ENCODE assay signal across 19 cellular contexts in the genomic region with DNA sequence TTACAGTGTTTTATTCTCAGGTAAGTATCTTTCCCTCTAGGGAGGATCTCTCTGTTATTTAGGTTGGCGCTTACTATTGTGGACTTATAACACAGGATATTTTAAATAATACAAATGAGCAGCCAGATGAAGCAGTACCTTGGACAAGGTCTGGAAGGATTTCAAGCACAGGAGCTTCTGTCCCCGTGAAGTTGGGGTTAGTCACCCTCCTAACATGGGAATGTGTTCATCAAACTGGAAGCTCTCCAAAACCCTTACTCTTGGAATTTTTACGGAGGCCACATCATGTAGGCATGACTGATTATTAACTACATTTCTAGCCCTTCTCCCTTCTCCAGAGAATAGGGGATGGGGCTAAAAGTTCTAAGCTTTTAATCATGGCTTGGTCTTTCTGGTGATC. TPM values are rescaled to one million over a fixed set of nuclear protein-coding genes. Genes with fewer than 3 reads are reported as not detected.
DNase-seq lines count a peak whose midpoint lies in the region; FAIRE-seq and TF ChIP-seq lines count a peak whose summit lies in the region.
"Had no signal": no experiment of that assay in that cellular context is flagged by ENCODE, and none has a peak within 500 bp of the region (broad histone marks: within the 10 kb centered on the region; RNA-seq: fewer than 3 reads in every experiment).

No MANE protein-coding gene starts in this region.

- CTCF ChIA-PET in BJ (lab: Yijun Ruan, JAX): interaction anchor here (0.9 kb wide), 1 partner anchor 20 kb away, joined by 3 read pairs; no protein-coding TSS in a partner anchor

- H3K36me3 ChIP-seq in BJ (ENCODE audit: control insufficient read depth, insufficient read depth, low read length): no peaks in the 10 kb centered on the region
- no peaks in the 10 kb centered on the region for H3K36me3 ChIP-seq in brain microvascular endothelial cell (replicated peaks)
- H3K36me3 ChIP-seq: adrenal gland, Peyer's patch, tibial nerve had no signal

- H3K4me3 ChIP-seq in BJ (ENCODE audit: low read depth, low read length) (no peak overlapping the region), brain microvascular endothelial cell (ENCODE audit: low read depth, low read length) (no peak overlapping the region)
- H3K4me3 ChIP-seq: adrenal gland, Peyer's patch, tibial nerve had no signal

- TF ChIP-seq RAD21 in Ishikawa (IDR thresholded peaks at IDR 0.05; ENCODE audit: low read depth): no peak

- TF ChIP-seq EP300 in Ishikawa (IDR thresholded peaks at IDR 0.05; ENCODE audit: borderline replicate concordance): no peak

- no peak overlapping the region for H3K27ac ChIP-seq in brain microvascular endothelial cell
- H3K27ac ChIP-seq: adrenal gland, Peyer's patch, tibial nerve had no signal

- TF ChIP-seq CTCF in BJ (IDR thresholded peaks at IDR 0.05; ENCODE audit: insufficient read depth, low read depth, low read length) (no peak), brain microvascular endothelial cell (IDR thresholded peaks at IDR 0.05; ENCODE audit: low read depth, low read length, missing control alignments) (no peak)

- FAIRE-seq in GM19239 (lab: Jason Lieb, UNC): no peak

- peak; percentile 13 for DNase-seq in BJ (ENCODE audit: low read depth)
- peak; percentile 61 for DNase-seq in brain microvascular endothelial cell
- peak; percentile 92 for DNase-seq in kidney glomerular epithelial cell (lab: John Stamatoyannopoulos, UW)
- DNase-seq in GM19239 (ENCODE audit: insufficient read length, low spot score): no peak
- no peak for DNase-seq in NCI-H1930 (lab: John Stamatoyannopoulos, UW)
- DNase-seq in erythroblast (lab: John Stamatoyannopoulos, UW): no peak
- no peak for DNase-seq in central memory CD4-positive, alpha-beta T cell
- DNase-seq: activated T-cell treated with anti-CD3 and anti-CD28 coated beads, Interleukin-2, amount 50 U/mL, for 4 hours; adrenal gland; dermis blood vessel endothelial cell; KBM-7; left colon; naive B cell; NCI-H526; Peyer's patch; stimulated activated CD4-positive, alpha-beta T cell treated with anti-CD3 and anti-CD28 coated beads, Interleukin-2, amount 100 ng/mL, for 48 hours; T-helper 2 cell had no signal

- TF ChIP-seq POLR2A in erythroblast (IDR thresholded peaks at IDR 0.05; ENCODE audit: low read length): no peak

- in situ Hi-C loops in brain microvascular endothelial cell (cut with HindIII; ENCODE audit: low pct_ligation_motif_present, low sequenced_read_pairs): no loop called here

- no peaks in the 10 kb centered on the region for H3K27me3 ChIP-seq in BJ (ENCODE audit: control insufficient read depth, insufficient read depth, low read length)
- no peaks in the 10 kb centered on the region for H3K27me3 ChIP-seq in brain microvascular endothelial cell (replicated peaks)
- H3K27me3 ChIP-seq: adrenal gland, Peyer's patch, tibial nerve had no signal

- POLR2A ChIA-PET in BJ (lab: Charles Lee): no interaction called here

TF ChIP-seq in Ishikawa, 13 proteins besides CTCF, POLR2A, EP300 and RAD21:
- TF ChIP-seq, protein P1, sequence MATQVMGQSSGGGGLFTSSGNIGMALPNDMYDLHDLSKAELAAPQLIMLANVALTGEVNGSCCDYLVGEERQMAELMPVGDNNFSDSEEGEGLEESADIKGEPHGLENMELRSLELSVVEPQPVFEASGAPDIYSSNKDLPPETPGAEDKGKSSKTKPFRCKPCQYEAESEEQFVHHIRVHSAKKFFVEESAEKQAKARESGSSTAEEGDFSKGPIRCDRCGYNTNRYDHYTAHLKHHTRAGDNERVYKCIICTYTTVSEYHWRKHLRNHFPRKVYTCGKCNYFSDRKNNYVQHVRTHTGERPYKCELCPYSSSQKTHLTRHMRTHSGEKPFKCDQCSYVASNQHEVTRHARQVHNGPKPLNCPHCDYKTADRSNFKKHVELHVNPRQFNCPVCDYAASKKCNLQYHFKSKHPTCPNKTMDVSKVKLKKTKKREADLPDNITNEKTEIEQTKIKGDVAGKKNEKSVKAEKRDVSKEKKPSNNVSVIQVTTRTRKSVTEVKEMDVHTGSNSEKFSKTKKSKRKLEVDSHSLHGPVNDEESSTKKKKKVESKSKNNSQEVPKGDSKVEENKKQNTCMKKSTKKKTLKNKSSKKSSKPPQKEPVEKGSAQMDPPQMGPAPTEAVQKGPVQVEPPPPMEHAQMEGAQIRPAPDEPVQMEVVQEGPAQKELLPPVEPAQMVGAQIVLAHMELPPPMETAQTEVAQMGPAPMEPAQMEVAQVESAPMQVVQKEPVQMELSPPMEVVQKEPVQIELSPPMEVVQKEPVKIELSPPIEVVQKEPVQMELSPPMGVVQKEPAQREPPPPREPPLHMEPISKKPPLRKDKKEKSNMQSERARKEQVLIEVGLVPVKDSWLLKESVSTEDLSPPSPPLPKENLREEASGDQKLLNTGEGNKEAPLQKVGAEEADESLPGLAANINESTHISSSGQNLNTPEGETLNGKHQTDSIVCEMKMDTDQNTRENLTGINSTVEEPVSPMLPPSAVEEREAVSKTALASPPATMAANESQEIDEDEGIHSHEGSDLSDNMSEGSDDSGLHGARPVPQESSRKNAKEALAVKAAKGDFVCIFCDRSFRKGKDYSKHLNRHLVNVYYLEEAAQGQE (IDR thresholded peaks at IDR 0.05; ENCODE audit: low read depth): peak; percentile 72
- no peak for TF ChIP-seq TEAD4 (IDR thresholded peaks at IDR 0.05)

RNA-seq across cellular contexts. Expression of a gene that starts 38.3 kb away (rescaled TPM):
- polyA plus RNA-seq in BJ (2011; rRNA removed): 21.0 and 21.6 TPM in 2 replicates
- 18.0 and 25.0 TPM in 2 replicates for polyA minus RNA-seq in BJ (2011; rRNA and poly(A)+ RNA removed)

Comparison
In these comparisons a context has a peak if more than half of its experiments do, and no peak if none do; other contexts are left out.
1. DNase-seq: peak in BJ (single experiment), brain microvascular endothelial cell (single experiment) and kidney glomerular epithelial cell (single experiment); none in GM19239 (single experiment), NCI-H1930 (0 of 2), erythroblast (0 of 2) and central memory CD4-positive, alpha-beta T cell (single experiment).